8 cellular contexts compared by ENCODE assay signal in the genomic region with DNA sequence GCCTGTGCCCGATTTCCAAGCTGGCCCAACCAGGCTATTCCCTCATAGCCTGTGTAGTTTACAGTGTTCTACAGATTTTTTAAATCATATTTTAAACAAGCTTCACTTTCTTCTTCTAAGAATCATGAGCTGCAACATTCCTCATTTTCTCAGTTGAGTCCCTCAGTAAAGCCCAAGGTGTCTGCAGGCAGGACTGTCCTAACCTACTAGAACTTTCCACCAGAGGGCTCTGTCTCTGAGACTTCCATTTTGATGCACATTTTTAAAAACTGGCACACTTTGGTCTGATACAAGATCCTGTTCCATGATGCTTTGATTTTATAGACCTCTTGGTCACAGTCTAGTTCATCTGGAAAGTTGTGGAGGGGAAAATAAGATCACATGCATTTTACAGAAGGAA. TPM values are rescaled to one million over a fixed set of nuclear protein-coding genes. Genes with fewer than 3 reads are reported as not detected.
DNase-seq lines count a peak whose midpoint lies in the region; ATAC-seq and TF ChIP-seq lines count a peak whose summit lies in the region.

No MANE protein-coding gene starts in this region.

- no peak overlapping the region for H4K91ac ChIP-seq in neuronal stem cell (ENCODE audit: low read depth, low read length, poor library complexity)

- H3K23ac ChIP-seq in neuronal stem cell (ENCODE audit: low read depth, low read length, poor library complexity) = no peak overlapping the region

- H2AK5ac ChIP-seq in neuronal stem cell (ENCODE audit: low read depth, low read length) = no peak overlapping the region

- no peak overlapping the region for H2BK15ac ChIP-seq in neuronal stem cell (ENCODE audit: low read length)

- no peaks in the 10 kb centered on the region for H3K79me1 ChIP-seq in neuronal stem cell (ENCODE audit: low read depth, low read length)

- no peak overlapping the region for H3K9ac ChIP-seq in neuronal stem cell (ENCODE audit: low read depth, low read length, poor library complexity)

- peak; percentile 60 for TF ChIP-seq CTCF in 22Rv1 (IDR thresholded peaks at IDR 0.05)
- TF ChIP-seq CTCF in gastroesophageal sphincter (IDR thresholded peaks at IDR 0.05) = no peak

- no peak overlapping the region for H2BK12ac ChIP-seq in neuronal stem cell (ENCODE audit: low read length)

- no peak overlapping the region for H3K14ac ChIP-seq in neuronal stem cell (ENCODE audit: low read length)

- no peak overlapping the region for H2BK5ac ChIP-seq in neuronal stem cell (ENCODE audit: low read length)

- H3K9me3 ChIP-seq in gastroesophageal sphincter = no peaks in the 10 kb centered on the region
- H3K9me3 ChIP-seq in neuronal stem cell (replicated peaks in 1 of 2; ENCODE audit: control insufficient read depth in 2 of 2, insufficient read depth in 1 of 2, low read depth in 1 of 2, low read length in 2 of 2) = no peaks in the 10 kb centered on the region

- DNase-seq in GM03348 (ENCODE audit: low spot score) (peak; percentile 38), RPMI8226 (peak; percentile 41), erythroblast (lab: John Stamatoyannopoulos, UW) (peak; percentile 58 to 63), neuronal stem cell (ENCODE audit: low spot score) (no peak)

- no peak overlapping the region for H4K8ac ChIP-seq in neuronal stem cell (ENCODE audit: low read depth, low read length)

- H3K4me3 ChIP-seq in gastroesophageal sphincter (no peak overlapping the region), neuronal stem cell (ENCODE audit: low read length in 2 of 2) (no peak overlapping the region)

- no peaks in the 10 kb centered on the region for H3K4me1 ChIP-seq in gastroesophageal sphincter
- no peaks in the 10 kb centered on the region for H3K4me1 ChIP-seq in neuronal stem cell (ENCODE audit: control insufficient read depth in 2 of 2, insufficient read depth in 1 of 2, low read depth in 1 of 2, low read length in 2 of 2)

- TF ChIP-seq POLR2A in erythroblast (IDR thresholded peaks at IDR 0.05; ENCODE audit: low read length) (no peak), gastroesophageal sphincter (IDR thresholded peaks at IDR 0.05) (no peak)

- no peak for TF ChIP-seq EP300 in gastroesophageal sphincter (IDR thresholded peaks at IDR 0.05)

- H3K4me2 ChIP-seq in neuronal stem cell (ENCODE audit: insufficient read depth, low read length, poor library complexity, severe bottlenecking) = no peak overlapping the region

- H3K27ac ChIP-seq in 22Rv1 (no peak overlapping the region), gastroesophageal sphincter (no peak overlapping the region), neuronal stem cell (replicated peaks; ENCODE audit: low read length) (no peak overlapping the region)

- ATAC-seq in HG03432 (IDR thresholded peaks at IDR 0.05; ENCODE audit: unreplicated experiment) (no peak), gastroesophageal sphincter (no peak), GM18909 (IDR thresholded peaks at IDR 0.05; ENCODE audit: poor library complexity, unreplicated experiment) (no peak)

- H3K36me3 ChIP-seq in gastroesophageal sphincter (no peaks in the 10 kb centered on the region), neuronal stem cell (replicated peaks in 1 of 2; ENCODE audit: control insufficient read depth in 2 of 2, insufficient read depth in 2 of 2, low read length in 2 of 2) (no peaks in the 10 kb centered on the region)

- no peak overlapping the region for H3K18ac ChIP-seq in neuronal stem cell (ENCODE audit: low read length)

- no peak overlapping the region for H3K4ac ChIP-seq in neuronal stem cell (ENCODE audit: low read length)

- no peak overlapping the region for H2AFZ ChIP-seq in neuronal stem cell (ENCODE audit: low read length)

- H2BK120ac ChIP-seq in neuronal stem cell (ENCODE audit: low read depth, low read length) = no peak overlapping the region

- H3K27me3 ChIP-seq in gastroesophageal sphincter (no peaks in the 10 kb centered on the region), neuronal stem cell (ENCODE audit: control insufficient read depth in 3 of 3, insufficient read depth in 3 of 3, low read depth in 1 of 3, low read length in 3 of 3) (no peaks in the 10 kb centered on the region)

- 0 to 14% methylated on average over 1 of the region's 1 CpG for WGBS in gastroesophageal sphincter (ENCODE audit: low coverage in 1 of 2), 2 donors
- WGBS in neuronal stem cell (ENCODE audit: extremely low coverage in 2 of 2, insufficient read length in 2 of 2, insufficient replicate concordance in 1 of 2), 2 donors = no CpG with 5 or more reads among the region's 1 CpG

RNA-seq across cellular contexts. Expression of a gene that starts 21.6 kb away (rescaled TPM):
- total RNA-seq in gastroesophageal sphincter = 1 to 10 TPM in 1 of 4 donors, under 1 TPM in 2, not detected in 1; 0.49 to 1.2 (median 0.62) TPM
- polyA plus RNA-seq in neuronal stem cell (2013, experiment 1 of 2) = not detected
- polyA plus RNA-seq in neuronal stem cell (2013, experiment 2 of 2) = not detected

RNA-seq across cellular contexts. Expression of a gene that starts 34.6 kb away (rescaled TPM):
- 1 to 10 TPM; 3.0 to 6.7 (median 4.3) TPM for total RNA-seq in gastroesophageal sphincter
- not detected for polyA plus RNA-seq in neuronal stem cell (2013, experiment 1 of 2)
- polyA plus RNA-seq in neuronal stem cell (2013, experiment 2 of 2) = not detected
